17 cellular contexts compared by ENCODE assay signal in genomic region chr2:175883586-175884194, GRCh38.
"Had no signal": no experiment of that assay in that cellular context is flagged by ENCODE, and none has a peak within 500 bp of the region (broad histone marks: within the 10 kb centered on the region; RNA-seq: fewer than 3 reads in every experiment).

No MANE protein-coding gene starts in this region.

- H3K27ac ChIP-seq: gastroesophageal sphincter, skin epidermis, tibial artery had no signal

- DNase-seq: activated CD4-positive, CD25-positive, alpha-beta regulatory T cell treated with anti-CD3 and anti-CD28 coated beads, Interleukin-2, amount 50 U/mL, for 72 hours; activated naive CD4-positive, alpha-beta T cell; activated naive CD8-positive, alpha-beta T cell treated with anti-CD3 and anti-CD28 coated beads, Interleukin-2, amount 50 U/mL, for 24 hours; aorta; right cardiac atrium; stimulated activated CD4-positive, alpha-beta T cell treated with anti-CD3 and anti-CD28 coated beads, Interleukin-15, amount 100 ng/mL, for 24 hours; stimulated activated CD4-positive, alpha-beta T cell treated with anti-CD3 and anti-CD28 coated beads, Interleukin-4, amount 100 ng/mL, for 1 hour; stimulated activated naive B cell treated with anti-CD40 and anti-IgM and Interleukin-4, amounts not matched to agents 10 μg/mL and 1 μg/mL and 100 μg/mL, for 72 hours; T-helper 9 cell; tibial artery had no signal

- H3K36me3 Mint-ChIP-seq: stimulated activated naive B cell treated with anti-CD40 and anti-IgM and Interleukin-4, amounts not matched to agents 10 μg/mL and 1 μg/mL and 100 μg/mL, for 72 hours had no signal

- H3K27ac Mint-ChIP-seq: activated naive CD8-positive, alpha-beta T cell treated with anti-CD3 and anti-CD28 coated beads, Interleukin-2, amount 50 U/mL, for 24 hours; activated T-helper 1 cell treated with anti-CD3 and anti-CD28 coated beads, Interleukin-12 subunit alpha, Interleukin-12 subunit beta, Interleukin-2, Interleukin-4 antibody, amounts not matched to agents 30 ng/mL and 10 ng/mL and 1 ng/mL, durations not matched to agents 14 hours and 24 hours and 36 hours; nephron; progenitor cell of endocrine pancreas; stimulated activated naive B cell treated with anti-CD40 and anti-IgM and Interleukin-4, amounts not matched to agents 10 μg/mL and 1 μg/mL and 100 μg/mL, for 72 hours had no signal

- FAIRE-seq: endometrium, urothelium cell line had no signal

- H3K4me1 Mint-ChIP-seq: activated naive CD8-positive, alpha-beta T cell treated with anti-CD3 and anti-CD28 coated beads, Interleukin-2, amount 50 U/mL, for 24 hours; nephron; stimulated activated naive B cell treated with anti-CD40 and anti-IgM and Interleukin-4, amounts not matched to agents 10 μg/mL and 1 μg/mL and 100 μg/mL, for 72 hours had no signal

- H3K9me3 ChIP-seq: gastroesophageal sphincter, tibial artery had no signal

- H3K4me3 Mint-ChIP-seq: activated naive CD8-positive, alpha-beta T cell treated with anti-CD3 and anti-CD28 coated beads, Interleukin-2, amount 50 U/mL, for 24 hours; activated T-helper 1 cell treated with anti-CD3 and anti-CD28 coated beads, Interleukin-12 subunit alpha, Interleukin-12 subunit beta, Interleukin-2, Interleukin-4 antibody, amounts not matched to agents 30 ng/mL and 10 ng/mL and 1 ng/mL, durations not matched to agents 14 hours and 24 hours and 36 hours; nephron had no signal

- H3K27me3 Mint-ChIP-seq: progenitor cell of endocrine pancreas had no signal

- H3K9me3 Mint-ChIP-seq: activated naive CD8-positive, alpha-beta T cell treated with anti-CD3 and anti-CD28 coated beads, Interleukin-2, amount 50 U/mL, for 24 hours; activated T-helper 1 cell treated with anti-CD3 and anti-CD28 coated beads, Interleukin-12 subunit alpha, Interleukin-12 subunit beta, Interleukin-2, Interleukin-4 antibody, amounts not matched to agents 30 ng/mL and 10 ng/mL and 1 ng/mL, durations not matched to agents 14 hours and 24 hours and 36 hours; nephron; stimulated activated naive B cell treated with anti-CD40 and anti-IgM and Interleukin-4, amounts not matched to agents 10 μg/mL and 1 μg/mL and 100 μg/mL, for 72 hours had no signal

- ATAC-seq: activated naive CD8-positive, alpha-beta T cell treated with anti-CD3 and anti-CD28 coated beads, Interleukin-2, amount 50 U/mL, for 24 hours; gastroesophageal sphincter; right cardiac atrium; stimulated activated naive B cell treated with anti-CD40 and anti-IgM and Interleukin-4, amounts not matched to agents 10 μg/mL and 1 μg/mL and 100 μg/mL, for 72 hours had no signal

- H3K4me3 ChIP-seq: gastroesophageal sphincter, skin epidermis, tibial artery had no signal

- H3K27me3 ChIP-seq: gastroesophageal sphincter, tibial artery had no signal

- H3K4me1 ChIP-seq: gastroesophageal sphincter had no signal

- H3K36me3 ChIP-seq: gastroesophageal sphincter, tibial artery had no signal
